ENCODE assay signal across 1 cellular context in genomic region chr20:61997372-61997771, GRCh38.
TF ChIP-seq lines count a peak whose summit lies in the region.

No MANE protein-coding gene starts in this region.

TF ChIP-seq in WTC11, 78 proteins besides CTCF, POLR2A, EP300 and RAD21 (continued from another document):
- TF ChIP-seq, protein P1, sequence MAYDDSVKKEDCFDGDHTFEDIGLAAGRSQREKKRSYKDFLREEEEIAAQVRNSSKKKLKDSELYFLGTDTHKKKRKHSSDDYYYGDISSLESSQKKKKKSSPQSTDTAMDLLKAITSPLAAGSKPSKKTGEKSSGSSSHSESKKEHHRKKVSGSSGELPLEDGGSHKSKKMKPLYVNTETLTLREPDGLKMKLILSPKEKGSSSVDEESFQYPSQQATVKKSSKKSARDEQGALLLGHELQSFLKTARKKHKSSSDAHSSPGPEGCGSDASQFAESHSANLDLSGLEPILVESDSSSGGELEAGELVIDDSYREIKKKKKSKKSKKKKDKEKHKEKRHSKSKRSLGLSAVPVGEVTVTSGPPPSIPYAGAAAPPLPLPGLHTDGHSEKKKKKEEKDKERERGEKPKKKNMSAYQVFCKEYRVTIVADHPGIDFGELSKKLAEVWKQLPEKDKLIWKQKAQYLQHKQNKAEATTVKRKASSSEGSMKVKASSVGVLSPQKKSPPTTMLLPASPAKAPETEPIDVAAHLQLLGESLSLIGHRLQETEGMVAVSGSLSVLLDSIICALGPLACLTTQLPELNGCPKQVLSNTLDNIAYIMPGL (CRISPR knock-in tag; IDR thresholded peaks at IDR 0.05) = no peak
